In genomic region chr6:135064586-135064985, GRCh38 we compare ENCODE assay signal across 24 cellular contexts. TPM values are rescaled to one million over a fixed set of nuclear protein-coding genes. Genes with fewer than 3 reads are reported as not detected.
DNase-seq lines count a peak whose midpoint lies in the region; ATAC-seq, FAIRE-seq and TF ChIP-seq lines count a peak whose summit lies in the region.
"Had no signal": no experiment of that assay in that cellular context is flagged by ENCODE, and none has a peak within 500 bp of the region (broad histone marks: within the 10 kb centered on the region; RNA-seq: fewer than 3 reads in every experiment).

No MANE protein-coding gene starts in this region.

- TF ChIP-seq RAD21 in HepG2 (CRISPR knock-in tag; IDR thresholded peaks at IDR 0.05) = no peak

- peaks cover 3% of the 10 kb centered on the region for H3K4me1 Mint-ChIP-seq in activated CD4-positive, alpha-beta T cell treated with anti-CD3 and anti-CD28 coated beads, Interleukin-2, amount 10 ng/mL, durations not matched to agents 7 days and 5 days
- H3K4me1 Mint-ChIP-seq: CD4-positive, alpha-beta memory T cell had no signal

- no peak overlapping the region for H3K4me3 ChIP-seq in HepG2 (replicated peaks in 1 of 3; ENCODE audit: insufficient read depth in 1 of 3, low read depth in 2 of 3, low read length in 3 of 3)
- no peak overlapping the region for H3K4me3 ChIP-seq in right lobe of liver
- H3K4me3 ChIP-seq in DND-41 (ENCODE audit: low read depth in 1 of 2, low read length in 2 of 2) = no peak overlapping the region
- H3K4me3 ChIP-seq: A549; BLaER1 treated with 17β-estradiol and CSF1 and Interleukin-3, amounts not matched to agents 10 nM and 100 nM; GM23248 had no signal

- no peaks in the 10 kb centered on the region for H3K36me3 Mint-ChIP-seq in activated CD4-positive, alpha-beta T cell treated with anti-CD3 and anti-CD28 coated beads, Interleukin-2, amount 10 ng/mL, durations not matched to agents 7 days and 5 days (ENCODE audit: low read depth)
- H3K36me3 Mint-ChIP-seq: CD4-positive, alpha-beta memory T cell had no signal

- H3K9me3 Mint-ChIP-seq in activated CD4-positive, alpha-beta T cell treated with anti-CD3 and anti-CD28 coated beads, Interleukin-2, amount 10 ng/mL, durations not matched to agents 7 days and 5 days = peaks cover 4% of the 10 kb centered on the region
- H3K9me3 Mint-ChIP-seq: CD4-positive, alpha-beta memory T cell had no signal

- TF ChIP-seq CTCF in HepG2 (CRISPR knock-in tag; IDR thresholded peaks at IDR 0.05) = no peak
- TF ChIP-seq CTCF in right lobe of liver (IDR thresholded peaks at IDR 0.05) = no peak
- TF ChIP-seq CTCF in DND-41 (IDR thresholded peaks at IDR 0.05; ENCODE audit: borderline replicate concordance, extremely low read depth, low read length, poor library complexity, severe bottlenecking) = no peak

- H3K9me3 ChIP-seq in HepG2 (ENCODE audit: low read length) = no peaks in the 10 kb centered on the region
- H3K9me3 ChIP-seq in right lobe of liver = no peaks in the 10 kb centered on the region
- H3K9me3 ChIP-seq in DND-41 (ENCODE audit: insufficient read depth, low read length, severe bottlenecking) = no peaks in the 10 kb centered on the region
- H3K9me3 ChIP-seq: A549, BE2C had no signal

- H3K4me2 ChIP-seq in HepG2 (ENCODE audit: low read depth, low read length) (no peak overlapping the region), DND-41 (ENCODE audit: insufficient read depth, low read length) (no peak overlapping the region)
- H3K4me2 ChIP-seq: A549 had no signal

- DNase-seq in HepG2 (ENCODE audit: low spot score) (no peak), right lobe of liver (no peak), DND-41 (no peak), epidermal melanocyte (ENCODE audit: insufficient read length, low spot score) (peak; percentile 34), SW 1271 (lab: John Stamatoyannopoulos, UW) (no peak)
- no peak for DNase-seq in activated CD4-positive, alpha-beta T cell treated with anti-CD3 and anti-CD28 coated beads, Interleukin-2, amount 10 ng/mL, durations not matched to agents 7 days and 5 days
- DNase-seq: 8988T; ACHN; AML-193; BE2C; CD4-positive, alpha-beta memory T cell; DMS 273 treated with DMSO at 0.1 percent for 48 hours; DMS79; GF-D8; GM23248; H7; HCEC 1CT had no signal

- H3K4me1 ChIP-seq in HepG2 (ENCODE audit: insufficient read depth, low read length) (0 out of 2 replicates have a peak, but pooled peaks cover 8% of the 10 kb centered on the region), right lobe of liver (no peaks in the 10 kb centered on the region), DND-41 (ENCODE audit: insufficient read depth, low read length) (no peaks in the 10 kb centered on the region)
- H3K4me1 ChIP-seq: A549, BE2C had no signal

- TF ChIP-seq POLR2A in HepG2 (IDR thresholded peaks at IDR 0.05; ENCODE audit: insufficient read depth in 1 of 2, low read depth in 2 of 2, low read length in 2 of 2) (no peak), right lobe of liver (IDR thresholded peaks at IDR 0.05) (no peak)

- peaks cover 7% of the 10 kb centered on the region for H3K27me3 Mint-ChIP-seq in activated CD4-positive, alpha-beta T cell treated with anti-CD3 and anti-CD28 coated beads, Interleukin-2, amount 10 ng/mL, durations not matched to agents 7 days and 5 days

- CTCF ChIA-PET in HepG2 (lab: Yijun Ruan, JAX; ENCODE audit: low intra/inter-chr PET ratio, low total read pairs) = no interaction called here
- CTCF ChIA-PET in activated CD4-positive, alpha-beta T cell treated with anti-CD3 and anti-CD28 coated beads, Interleukin-2, amount 10 ng/mL, durations not matched to agents 7 days and 5 days (lab: Charles Lee) = interaction anchor here (1.7 kb wide), 1 partner anchor 9 kb away, joined by 3 read pairs; no protein-coding TSS in a partner anchor

- TF ChIP-seq EP300 in HepG2 (IDR thresholded peaks at IDR 0.05; ENCODE audit: low read depth in 2 of 2, low read length in 2 of 2) (no peak), HepG2 (CRISPR knock-in tag; IDR thresholded peaks at IDR 0.05; ENCODE audit: borderline replicate concordance) (no peak)

- H3K36me3 ChIP-seq in HepG2 (replicated peaks in 1 of 2; ENCODE audit: control insufficient read depth in 1 of 2, insufficient read depth in 2 of 2, low read length in 2 of 2) (no peaks in the 10 kb centered on the region), right lobe of liver (no peaks in the 10 kb centered on the region), DND-41 (ENCODE audit: insufficient read depth, low read length) (no peaks in the 10 kb centered on the region)
- H3K36me3 ChIP-seq: BE2C; BLaER1 treated with 17β-estradiol and CSF1 and Interleukin-3, amounts not matched to agents 10 nM and 100 nM had no signal

- in situ Hi-C loops in HepG2 (cut with HindIII; ENCODE audit: extremely low pct_ligation_motif_present, low pct_unique_long_range_greater_than_20kb) = no loop called here

- no peak overlapping the region for H3K9ac ChIP-seq in HepG2 (ENCODE audit: insufficient read depth, low read depth, low read length)
- no peak overlapping the region for H3K9ac ChIP-seq in DND-41 (ENCODE audit: low read depth, low read length)
- H3K9ac ChIP-seq: BLaER1 treated with 17β-estradiol and CSF1 and Interleukin-3, amounts not matched to agents 10 nM and 100 nM; GM23248 had no signal

- 8% methylated on average over 1 of the region's 1 CpG for WGBS in HepG2 (ENCODE audit: low lambda C conversion rate)
- 33% methylated on average over 1 of the region's 1 CpG for WGBS in right lobe of liver (ENCODE audit: insufficient coverage, low coverage, low lambda C conversion rate, missing lambda C conversion rate)

- ATAC-seq in HepG2 = peak; percentile 27; the same call in 1 of the 3 replicates
- ATAC-seq in right lobe of liver = no peak
- no peak for ATAC-seq in DND-41 (ENCODE audit: insufficient read depth, low read depth)
- no peak for ATAC-seq in GM21723 (IDR thresholded peaks at IDR 0.05; ENCODE audit: unreplicated experiment)
- ATAC-seq: A549 had no signal

- no peaks in the 10 kb centered on the region for H3K79me2 ChIP-seq in HepG2 (ENCODE audit: insufficient read depth, low read length)
- no peaks in the 10 kb centered on the region for H3K79me2 ChIP-seq in DND-41 (ENCODE audit: insufficient read depth, low read length)

- no peak for FAIRE-seq in HepG2 (lab: Jason Lieb, UNC)
- FAIRE-seq: A549, D721Med, GM18507, H1 had no signal

- H3K27me3 ChIP-seq in HepG2 (ENCODE audit: control insufficient read depth in 1 of 2, insufficient read depth in 2 of 2, low read length in 2 of 2) = peaks cover 0 to 2% of the 10 kb centered on the region in 2 experiments; a peak in 1 of 5 replicates
- no peaks in the 10 kb centered on the region for H3K27me3 ChIP-seq in right lobe of liver
- H3K27me3 ChIP-seq in DND-41 (ENCODE audit: insufficient read depth, low read length, poor library complexity) = no peaks in the 10 kb centered on the region
- H3K27me3 ChIP-seq: BE2C; BLaER1 treated with 17β-estradiol and CSF1 and Interleukin-3, amounts not matched to agents 10 nM and 100 nM had no signal

- H2AFZ ChIP-seq in HepG2 (ENCODE audit: low read length) (no peak overlapping the region), DND-41 (ENCODE audit: low read depth, low read length) (0 out of 2 replicates have a peak overlapping the region, but pooled peaks have one; percentile 26)
- H2AFZ ChIP-seq: GM23248 had no signal

- BruUV-seq in HepG2 (replicated peaks; lab: Mats Ljungman, UMichigan) = no TSS peak

- H3K27ac Mint-ChIP-seq in activated CD4-positive, alpha-beta T cell treated with anti-CD3 and anti-CD28 coated beads, Interleukin-2, amount 10 ng/mL, durations not matched to agents 7 days and 5 days = no peak overlapping the region
- H3K27ac Mint-ChIP-seq: CD4-positive, alpha-beta memory T cell had no signal

- no peak overlapping the region for H3K4me3 Mint-ChIP-seq in activated CD4-positive, alpha-beta T cell treated with anti-CD3 and anti-CD28 coated beads, Interleukin-2, amount 10 ng/mL, durations not matched to agents 7 days and 5 days
- H3K4me3 Mint-ChIP-seq: CD14-positive monocyte; CD4-positive, alpha-beta memory T cell had no signal

- intact Hi-C loops in HepG2 (cut with micrococcal nuclease; ENCODE audit: unreplicated experiment) (no loop called here), right lobe of liver (cut with DNase I) (no loop called here)

- POLR2A ChIA-PET in HepG2 (lab: Yijun Ruan, JAX) = interaction anchor here (2.8 kb wide), 1 partner anchor 10 kb away, joined by 8 read pairs; the partner anchor contains the start of gene HBS1L
- POLR2A ChIA-PET in activated CD4-positive, alpha-beta T cell treated with anti-CD3 and anti-CD28 coated beads, Interleukin-2, amount 10 ng/mL, durations not matched to agents 7 days and 5 days (lab: Charles Lee) = interaction anchor here (0.6 kb wide), 1 partner anchor 10 kb away, joined by 3 read pairs; the partner anchor contains the start of gene HBS1L

- H4K20me1 ChIP-seq in HepG2 (ENCODE audit: insufficient read depth, low read length) (no peaks in the 10 kb centered on the region), DND-41 (ENCODE audit: insufficient read depth, low read length) (no peaks in the 10 kb centered on the region)
- H4K20me1 ChIP-seq: BLaER1 treated with 17β-estradiol and CSF1 and Interleukin-3, amounts not matched to agents 10 nM and 100 nM had no signal

- no peak overlapping the region for H3K27ac ChIP-seq in HepG2 (ENCODE audit: extremely low read length, insufficient read depth, low read length)
- H3K27ac ChIP-seq in right lobe of liver = no peak overlapping the region
- H3K27ac ChIP-seq in DND-41 (ENCODE audit: low read length) = no peak overlapping the region
- H3K27ac ChIP-seq: A549; BLaER1 treated with 17β-estradiol and CSF1 and Interleukin-3, amounts not matched to agents 10 nM and 100 nM; GM23248 had no signal

RNA-seq across cellular contexts. Expression of gene HBS1L, which starts 10.0 kb away (rescaled TPM):
- total RNA-seq in HepG2 (2016; rRNA removed; fragmentation: Illumina TruSeq; extraction: Trizol) = 138 and 222 TPM in 2 replicates
- total RNA-seq in HepG2 (2016; cell fraction: cytosol; rRNA removed; fragmentation: Illumina TruSeq; extraction: Trizol; ENCODE audit: low read depth) = 36.1 and 37.3 TPM in 2 replicates
- total RNA-seq in HepG2 (2016; cell fraction: insoluble cytoplasmic fraction; rRNA removed; fragmentation: Illumina TruSeq; extraction: Trizol) = 138 and 235 TPM in 2 replicates
- 62.1 and 65.5 TPM in 2 replicates for total RNA-seq in HepG2 (2016; cell fraction: membrane; rRNA removed; fragmentation: Illumina TruSeq; extraction: Trizol)
- total RNA-seq in HepG2 (2016; cell fraction: nucleus; rRNA removed; fragmentation: Illumina TruSeq; extraction: Trizol) = 87.5 and 92.8 TPM in 2 replicates
- 33.6 and 44.1 TPM in 2 replicates for polyA plus RNA-seq in HepG2 (2011; rRNA removed)
- 19.1 and 28.9 TPM in 2 replicates for polyA plus RNA-seq in HepG2 (2011; cell fraction: cytosol; rRNA removed)
- polyA plus RNA-seq in HepG2 (2011; cell fraction: nucleus; rRNA removed) = 13.8 and 19.0 TPM in 2 replicates
- polyA plus RNA-seq in HepG2 (2012) = 54.5 and 55.2 TPM in 2 replicates
- polyA plus RNA-seq in HepG2 (2016; cell fraction: cytosol; fragmentation: Illumina TruSeq; extraction: Trizol; ENCODE audit: low read depth) = 6.9 and 8.3 TPM in 2 replicates
- polyA plus RNA-seq in HepG2 (2016; cell fraction: insoluble cytoplasmic fraction; fragmentation: Illumina TruSeq; extraction: Trizol; ENCODE audit: low read depth) = 137 and 159 TPM in 2 replicates
- polyA plus RNA-seq in HepG2 (2016; cell fraction: membrane; fragmentation: Illumina TruSeq; extraction: Trizol; ENCODE audit: low read depth) = 19.7 and 20.8 TPM in 2 replicates
- 54.7 and 61.1 TPM in 2 replicates for polyA plus RNA-seq in HepG2 (2016; cell fraction: nucleus; fragmentation: Illumina TruSeq; extraction: Trizol; ENCODE audit: insufficient read depth, low read depth)
- 30.9 and 38.9 TPM in 2 replicates for polyA minus RNA-seq in HepG2 (2011; rRNA and poly(A)+ RNA removed; ENCODE audit: low replicate concordance)
- polyA minus RNA-seq in HepG2 (2011; cell fraction: cytosol; rRNA and poly(A)+ RNA removed) = 39.6 and 42.2 TPM in 2 replicates
- 115 and 120 TPM in 2 replicates for polyA minus RNA-seq in HepG2 (2011; cell fraction: nucleus; rRNA and poly(A)+ RNA removed)
- total RNA-seq in right lobe of liver = 10 to 100 TPM; 31.8 to 47.2 (median 37.1) TPM
- 10 to 100 TPM; 71.5 to 74.7 TPM for total RNA-seq in activated CD4-positive, alpha-beta T cell treated with anti-CD3 and anti-CD28 coated beads, Interleukin-2, amount 10 ng/mL, durations not matched to agents 7 days and 5 days
